ENCODE assay signal across 14 cellular contexts in the genomic region with DNA sequence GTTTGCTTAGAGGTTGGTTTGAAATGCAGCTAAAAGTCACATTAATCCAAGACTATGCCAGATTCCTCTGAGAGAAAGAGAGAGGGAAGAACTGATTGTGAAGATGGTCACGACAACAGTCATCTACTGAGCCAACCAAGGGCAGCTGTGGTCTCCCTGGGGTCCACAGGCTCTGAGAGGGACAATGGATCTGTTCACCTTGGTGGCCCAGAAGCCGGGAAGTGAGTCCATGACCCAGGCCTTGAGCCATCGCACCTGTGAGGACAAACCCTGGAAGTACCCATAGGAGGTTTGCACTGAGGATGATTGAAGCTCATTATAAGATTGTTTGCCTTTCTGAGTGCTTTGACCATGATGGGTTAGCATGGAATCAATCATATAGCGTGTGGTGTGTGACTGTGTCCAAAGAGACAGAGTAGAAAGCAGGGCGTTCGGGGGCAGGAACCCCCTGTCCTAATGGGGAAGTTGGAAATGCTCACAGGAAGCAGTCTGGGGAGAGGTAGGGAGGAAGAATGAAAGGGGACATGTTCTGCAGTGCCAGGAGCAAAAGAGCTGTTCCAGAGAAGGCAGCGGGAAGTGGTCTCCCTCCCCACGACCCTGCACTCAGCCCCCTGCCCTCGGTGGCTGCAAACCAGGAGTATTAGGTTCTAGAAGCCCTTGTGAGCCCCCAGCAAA.
DNase-seq lines count a peak whose midpoint lies in the region; ATAC-seq and TF ChIP-seq lines count a peak whose summit lies in the region.
"Had no signal": no experiment of that assay in that cellular context is flagged by ENCODE, and none has a peak within 500 bp of the region (broad histone marks: within the 10 kb centered on the region; RNA-seq: fewer than 3 reads in every experiment).

No MANE protein-coding gene starts in this region.

- H3K9ac ChIP-seq in MM.1S (ENCODE audit: low read length) (peak overlapping the region; percentile 52), SU-DHL-6 (ENCODE audit: low read length) (0 out of 2 replicates have a peak overlapping the region, but pooled peaks have one; percentile 8)

- H3K27me3 Mint-ChIP-seq in stimulated activated memory B cell treated with anti-CD40 and anti-IgM and Interleukin-4, amounts not matched to agents 10 μg/mL and 1 μg/mL and 100 μg/mL, for 72 hours: peaks cover 75% of the 10 kb centered on the region

- no peaks in the 10 kb centered on the region for H3K79me2 ChIP-seq in MM.1S (ENCODE audit: low read length)
- H3K79me2 ChIP-seq in SU-DHL-6 (ENCODE audit: insufficient read depth, low read length): no peaks in the 10 kb centered on the region

- no peak overlapping the region for H3K27ac Mint-ChIP-seq in stimulated activated memory B cell treated with anti-CD40 and anti-IgM and Interleukin-4, amounts not matched to agents 10 μg/mL and 1 μg/mL and 100 μg/mL, for 72 hours
- H3K27ac Mint-ChIP-seq: activated CD8-positive, alpha-beta T cell treated with anti-CD3 and anti-CD28 coated beads for 36 hours; activated naive CD4-positive, alpha-beta T cell treated with anti-CD3 and anti-CD28 coated beads, Interleukin-2, amount 50 U/mL, for 72 hours had no signal

- H3K9me2 ChIP-seq in MM.1S (replicated peaks; ENCODE audit: insufficient read depth, low read length): no peaks in the 10 kb centered on the region
- H3K9me2 ChIP-seq in SU-DHL-6 (replicated peaks; ENCODE audit: insufficient read depth, low read length): no peaks in the 10 kb centered on the region

- H3K27me3 ChIP-seq in MM.1S (replicated peaks; ENCODE audit: insufficient read depth, low read length) (no peaks in the 10 kb centered on the region), SU-DHL-6 (ENCODE audit: low read length) (no peaks in the 10 kb centered on the region)

- peaks cover 43% of the 10 kb centered on the region for H3F3A ChIP-seq in MM.1S (ENCODE audit: insufficient read depth, low read length)
- H3F3A ChIP-seq in SU-DHL-6 (ENCODE audit: insufficient read depth): no peaks in the 10 kb centered on the region

- peak overlapping the region; percentile 48 for H3K4me3 Mint-ChIP-seq in stimulated activated memory B cell treated with anti-CD40 and anti-IgM and Interleukin-4, amounts not matched to agents 10 μg/mL and 1 μg/mL and 100 μg/mL, for 72 hours
- H3K4me3 Mint-ChIP-seq: activated CD8-positive, alpha-beta T cell treated with anti-CD3 and anti-CD28 coated beads for 36 hours; activated T-cell treated with anti-CD3 and anti-CD28 coated beads, Interleukin-2, amount 50 U/mL, for 4 hours had no signal

- peak overlapping the region; percentile 91 for H3K4me2 ChIP-seq in MM.1S (ENCODE audit: low read depth, low read length)
- peak overlapping the region; percentile 10 for H3K4me2 ChIP-seq in SU-DHL-6 (ENCODE audit: low read depth, low read length, poor library complexity, severe bottlenecking)

- no peak for TF ChIP-seq CTCF in MM.1S (IDR thresholded peaks at IDR 0.05; ENCODE audit: low read length)
- no peak for TF ChIP-seq CTCF in SU-DHL-6 (IDR thresholded peaks at IDR 0.05; ENCODE audit: insufficient read depth, low read length, poor library complexity, severe bottlenecking)

- ATAC-seq in stimulated activated memory B cell treated with anti-CD40 and anti-IgM and Interleukin-4, amounts not matched to agents 10 μg/mL and 1 μg/mL and 100 μg/mL, for 72 hours: no peak
- ATAC-seq in HG03095 (IDR thresholded peaks at IDR 0.05; ENCODE audit: unreplicated experiment) (no peak), HG02588 (IDR thresholded peaks at IDR 0.05; ENCODE audit: unreplicated experiment) (no peak)

- H3K9me3 ChIP-seq in MM.1S (replicated peaks; ENCODE audit: insufficient read depth, low read length) (no peaks in the 10 kb centered on the region), SU-DHL-6 (ENCODE audit: insufficient read depth, low read length) (no peaks in the 10 kb centered on the region)

- H3K27ac ChIP-seq in MM.1S (ENCODE audit: low read length) (peak overlapping the region; percentile 63), SU-DHL-6 (ENCODE audit: low read depth, low read length) (no peak overlapping the region)
- H3K27ac ChIP-seq: epithelial cell of prostate, WERI-Rb-1 had no signal

- peaks cover 43% of the 10 kb centered on the region for H3K4me1 ChIP-seq in MM.1S (ENCODE audit: low read length)

- H2AFZ ChIP-seq in MM.1S (ENCODE audit: low read length): peak overlapping the region; percentile 86
- no peak overlapping the region for H2AFZ ChIP-seq in SU-DHL-6 (ENCODE audit: low read depth, low read length, severe bottlenecking)

- H3K4me3 ChIP-seq in MM.1S (ENCODE audit: low read length) (peak overlapping the region; percentile 26), SU-DHL-6 (ENCODE audit: insufficient read depth, low read length, poor library complexity, severe bottlenecking) (no peak overlapping the region)

- H3K9me3 Mint-ChIP-seq in stimulated activated memory B cell treated with anti-CD40 and anti-IgM and Interleukin-4, amounts not matched to agents 10 μg/mL and 1 μg/mL and 100 μg/mL, for 72 hours: no peaks in the 10 kb centered on the region
- H3K9me3 Mint-ChIP-seq: activated CD8-positive, alpha-beta T cell treated with anti-CD3 and anti-CD28 coated beads for 36 hours; activated naive CD4-positive, alpha-beta T cell treated with anti-CD3 and anti-CD28 coated beads, Interleukin-2, amount 50 U/mL, for 72 hours; activated T-cell treated with anti-CD3 and anti-CD28 coated beads, Interleukin-2, amount 50 U/mL, for 4 hours had no signal

- DNase-seq in NOMO-1 treated with dmso at 0.1 percent for 144 hours (lab: John Stamatoyannopoulos, UW; ENCODE audit: unreplicated experiment): peak; percentile 13
- no peak for DNase-seq in NOMO-1 treated with DMSO at 0.1 percent for 48 hours (lab: John Stamatoyannopoulos, UW; ENCODE audit: unreplicated experiment)
- no peak for DNase-seq in MM.1S
- no peak for DNase-seq in stimulated activated CD4-positive, alpha-beta T cell treated with anti-CD3 and anti-CD28 coated beads, Interleukin-1b, Interleukin-23, amount 100 ng/mL, for 48 hours

- no peaks in the 10 kb centered on the region for H3K36me3 Mint-ChIP-seq in stimulated activated memory B cell treated with anti-CD40 and anti-IgM and Interleukin-4, amounts not matched to agents 10 μg/mL and 1 μg/mL and 100 μg/mL, for 72 hours
- H3K36me3 Mint-ChIP-seq: activated naive CD4-positive, alpha-beta T cell treated with anti-CD3 and anti-CD28 coated beads, Interleukin-2, amount 50 U/mL, for 72 hours; brain had no signal

- H3K36me3 ChIP-seq in MM.1S (replicated peaks; ENCODE audit: insufficient read depth, low read length) (no peaks in the 10 kb centered on the region), SU-DHL-6 (ENCODE audit: low read length) (no peaks in the 10 kb centered on the region)
- H3K36me3 ChIP-seq: WERI-Rb-1 had no signal

- peaks cover 46% of the 10 kb centered on the region for H3K4me1 Mint-ChIP-seq in stimulated activated memory B cell treated with anti-CD40 and anti-IgM and Interleukin-4, amounts not matched to agents 10 μg/mL and 1 μg/mL and 100 μg/mL, for 72 hours

- H4K20me1 ChIP-seq in MM.1S (ENCODE audit: insufficient read depth, low read length) (no peaks in the 10 kb centered on the region), SU-DHL-6 (ENCODE audit: low read depth, low read length) (no peaks in the 10 kb centered on the region)
